Comparison of ENCODE assay signal across 15 cellular contexts in the genomic region with DNA sequence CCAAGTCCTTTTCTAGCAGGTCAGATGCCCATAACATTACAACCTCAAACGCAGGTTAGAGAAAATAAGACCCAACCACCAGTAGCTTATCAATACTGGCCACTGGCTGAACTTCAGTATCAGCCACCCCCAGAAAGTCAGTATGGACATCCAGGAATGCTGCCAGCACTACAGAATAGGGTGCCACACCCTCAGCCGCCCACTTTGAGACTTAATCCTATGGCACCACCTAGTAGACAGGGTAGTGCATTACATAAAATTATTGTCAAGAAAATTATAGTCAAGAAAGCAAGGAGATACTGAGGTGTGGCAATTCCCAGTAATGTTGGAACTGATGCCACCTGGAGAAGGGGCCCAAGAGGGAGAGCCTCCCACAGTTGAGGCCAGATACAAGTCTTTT. TPM values are rescaled to one million over a fixed set of nuclear protein-coding genes. Genes with fewer than 3 reads are reported as not detected.
DNase-seq lines count a peak whose midpoint lies in the region; ATAC-seq and TF ChIP-seq lines count a peak whose summit lies in the region.
"Had no signal": no experiment of that assay in that cellular context is flagged by ENCODE, and none has a peak within 500 bp of the region (broad histone marks: within the 10 kb centered on the region; RNA-seq: fewer than 3 reads in every experiment).

No MANE protein-coding gene starts in this region.

- H2AFZ ChIP-seq in HCT116 (ENCODE audit: low read depth, low read length, poor library complexity, severe bottlenecking): no peak overlapping the region
- H2AFZ ChIP-seq in PC-3 (ENCODE audit: low read length): no peak overlapping the region

- H3F3A ChIP-seq in PC-3 (ENCODE audit: low read length, unreplicated experiment): no peaks in the 10 kb centered on the region

- H3K36me3 ChIP-seq in HCT116 (ENCODE audit: control insufficient read depth in 1 of 2, insufficient read depth in 2 of 2, low read length in 2 of 2): no peaks in the 10 kb centered on the region
- H3K36me3 ChIP-seq in PC-3 (ENCODE audit: low read depth, low read length): no peaks in the 10 kb centered on the region
- H3K36me3 ChIP-seq: tibial artery had no signal

- TF ChIP-seq CTCF in Calu3 (IDR thresholded peaks at IDR 0.05; ENCODE audit: unreplicated experiment): peak; percentile 20
- TF ChIP-seq CTCF in HCT116 (IDR thresholded peaks at IDR 0.05 in 2 of 3, conservative IDR thresholded peaks at IDR 0.05 in 1 of 3; ENCODE audit: borderline replicate concordance in 1 of 3, insufficient read depth in 1 of 3, low read depth in 2 of 3, low read length in 2 of 3): peak; percentile 23 to 59 (median 59); a peak in 4 of 6 replicates
- peak; percentile 59 for TF ChIP-seq CTCF in PC-3 (conservative IDR thresholded peaks at IDR 0.05; ENCODE audit: low read depth, low read length)
- TF ChIP-seq CTCF in foreskin keratinocyte (conservative IDR thresholded peaks at IDR 0.05): peak; percentile 47

- CTCF ChIA-PET in Calu3 (lab: Charles Lee) (no interaction called here), HCT116 (lab: Charles Lee) (no interaction called here), PC-3 (lab: Charles Lee) (no interaction called here)

- no peak overlapping the region for H3K27ac ChIP-seq in HCT116 (ENCODE audit: low read depth, low read length)
- no peak overlapping the region for H3K27ac ChIP-seq in PC-3 (ENCODE audit: low read length)
- H3K27ac ChIP-seq in foreskin keratinocyte: no peak overlapping the region
- H3K27ac ChIP-seq: tibial artery had no signal

- no peaks in the 10 kb centered on the region for H3K27me3 ChIP-seq in HCT116 (ENCODE audit: insufficient read depth, low read length)
- H3K27me3 ChIP-seq in PC-3 (ENCODE audit: low read length): peaks cover 9% of the 10 kb centered on the region
- H3K27me3 ChIP-seq in foreskin keratinocyte: peaks cover 5% of the 10 kb centered on the region
- H3K27me3 ChIP-seq: tibial artery had no signal

- no peaks in the 10 kb centered on the region for H4K20me1 ChIP-seq in HCT116 (ENCODE audit: insufficient read depth)
- no peaks in the 10 kb centered on the region for H4K20me1 ChIP-seq in PC-3 (ENCODE audit: low read length)

- H3K4me2 ChIP-seq in HCT116 (ENCODE audit: low read length) (no peak overlapping the region), PC-3 (ENCODE audit: low read length) (no peak overlapping the region)

- H3K9me2 ChIP-seq in HCT116 (ENCODE audit: insufficient read depth) (no peaks in the 10 kb centered on the region), PC-3 (replicated peaks; ENCODE audit: low read length) (no peaks in the 10 kb centered on the region)

- BruUV-seq in Calu3 (replicated peaks; lab: Mats Ljungman, UMichigan) (no TSS peak), HCT116 (replicated peaks; lab: Mats Ljungman, UMichigan) (no TSS peak), PC-3 (replicated peaks; lab: Mats Ljungman, UMichigan) (no TSS peak)

- H3K27me3 Mint-ChIP-seq in Calu3 (ENCODE audit: unreplicated experiment): no peaks in the 10 kb centered on the region

- DNase-seq in Calu3 (peak; percentile 15), HCT116 (ENCODE audit: low read depth, low spot score) (peak; percentile 40), PC-3 (peak; percentile 54), foreskin keratinocyte (peak in 1 of 2 donors; percentile 16), T-helper 1 cell (no peak)
- DNase-seq in activated CD4-positive, alpha-beta T cell treated with anti-CD3 and anti-CD28 coated beads, Interleukin-2, amount 50 U/mL, for 4 hours: no peak
- DNase-seq in stimulated activated CD4-positive, alpha-beta T cell treated with anti-CD3 and anti-CD28 coated beads, Interleukin-1b, Interleukin-23, amount 100 ng/mL, for 48 hours: no peak
- DNase-seq: activated gamma-delta T cell treated with Interleukin-2 at 50 U/mL for 16 hours, GOT3, tibial artery had no signal

- H3K4me3 Mint-ChIP-seq in Calu3 (ENCODE audit: low read depth, unreplicated experiment): no peak overlapping the region
- H3K4me3 Mint-ChIP-seq: mesothelial cell of epicardium had no signal

- TF ChIP-seq POLR2A in HCT116 (IDR thresholded peaks at IDR 0.05; ENCODE audit: borderline replicate concordance, extremely low read depth, insufficient read depth, insufficient read length): no peak

- ATAC-seq in HCT116 (peak; percentile 91), PC-3 (0 out of 2 replicates have a peak, but pooled peaks have one; percentile 24), foreskin keratinocyte (no peak), HG03521 (IDR thresholded peaks at IDR 0.05; ENCODE audit: unreplicated experiment) (no peak)

- H3K9me3 Mint-ChIP-seq in Calu3 (ENCODE audit: low read depth, unreplicated experiment): no peaks in the 10 kb centered on the region
- H3K9me3 Mint-ChIP-seq: mesothelial cell of epicardium had no signal

- no peak overlapping the region for H3K27ac Mint-ChIP-seq in Calu3 (ENCODE audit: unreplicated experiment)
- H3K27ac Mint-ChIP-seq: mesothelial cell of epicardium had no signal

- RAD21 ChIA-PET in HCT116 (lab: Charles Lee; ENCODE audit: low non-redundant PET in 1 of 2, low total read pairs in 2 of 2, uncharacterized antibody in 2 of 2, unreplicated experiment in 2 of 2): no interaction called here

- H3K9ac ChIP-seq in HCT116 (ENCODE audit: low read length) (no peak overlapping the region), PC-3 (ENCODE audit: low read length) (no peak overlapping the region)

- peak; percentile 81 for TF ChIP-seq RAD21 in HCT116 (IDR thresholded peaks at IDR 0.05; ENCODE audit: low read depth)

- intact Hi-C loops in Calu3 (cut with micrococcal nuclease; ENCODE audit: unreplicated experiment): loop anchor here (1.0 to 10.0 kb wide), 2 partner anchors 113 to 217 kb away; no protein-coding TSS in a partner anchor
- intact Hi-C loops in HCT116 (cut with micrococcal nuclease): loop anchor here (1.0 to 10.0 kb wide), 4 partner anchors 59 to 1443 kb away; no protein-coding TSS in a partner anchor
- intact Hi-C loops in PC-3 (cut with micrococcal nuclease): loop anchor here (5.0 kb wide), 1 partner anchor 220 kb away; no protein-coding TSS in a partner anchor

- no peaks in the 10 kb centered on the region for H3K36me3 Mint-ChIP-seq in Calu3 (ENCODE audit: insufficient read depth, unreplicated experiment)
- H3K36me3 Mint-ChIP-seq: mesothelial cell of epicardium had no signal

- H3K4me1 ChIP-seq in HCT116 (ENCODE audit: control insufficient read depth in 1 of 2, insufficient read depth in 2 of 2, low read length in 2 of 2) (no peaks in the 10 kb centered on the region), PC-3 (ENCODE audit: insufficient read depth, low read length) (no peaks in the 10 kb centered on the region), foreskin keratinocyte (no peaks in the 10 kb centered on the region)
- H3K4me1 ChIP-seq: tibial artery had no signal

- H3K9me3 ChIP-seq in HCT116 (ENCODE audit: control insufficient read depth in 1 of 2, insufficient read depth in 1 of 2, low read depth in 1 of 2, low read length in 2 of 2) (no peaks in the 10 kb centered on the region), PC-3 (ENCODE audit: low read length) (no peaks in the 10 kb centered on the region)
- H3K9me3 ChIP-seq: tibial artery had no signal

- no peaks in the 10 kb centered on the region for H3K4me1 Mint-ChIP-seq in Calu3 (ENCODE audit: low read depth, unreplicated experiment)
- H3K4me1 Mint-ChIP-seq: mesothelial cell of epicardium had no signal

- H3K4me3 ChIP-seq in HCT116 (replicated peaks in 1 of 2; ENCODE audit: low read depth in 1 of 2, low read length in 2 of 2) (no peak overlapping the region), PC-3 (ENCODE audit: low read length) (no peak overlapping the region)
- H3K4me3 ChIP-seq: tibial artery had no signal

- POLR2A ChIA-PET in HCT116 (lab: Charles Lee): no interaction called here
- POLR2A ChIA-PET in PC-3 (lab: Charles Lee; ENCODE audit: unreplicated experiment): no interaction called here

- no peaks in the 10 kb centered on the region for H3K79me2 ChIP-seq in HCT116 (ENCODE audit: insufficient read depth, low read length)
- H3K79me2 ChIP-seq in PC-3 (ENCODE audit: low read length): no peaks in the 10 kb centered on the region

TF ChIP-seq in HCT116, 20 proteins besides CTCF, POLR2A, EP300 and RAD21 (continues in another document):
- TF ChIP-seq YY1 (IDR thresholded peaks at IDR 0.05; ENCODE audit: extremely low read depth, insufficient replicate concordance, low read depth, low read length) (no peak), EZH2phosphoT487 (IDR thresholded peaks at IDR 0.05; ENCODE audit: borderline replicate concordance) (no peak), SIN3A (IDR thresholded peaks at IDR 0.05; ENCODE audit: low read depth) (no peak), EZH2 (IDR thresholded peaks at IDR 0.05) (no peak), CBX3 (IDR thresholded peaks at IDR 0.05; ENCODE audit: low read depth) (no peak), CEBPB (IDR thresholded peaks at IDR 0.05; ENCODE audit: low read depth) (no peak), ELF1 (IDR thresholded peaks at IDR 0.05; ENCODE audit: borderline replicate concordance, low read depth) (no peak), SRF (IDR thresholded peaks at IDR 0.05; ENCODE audit: low read depth) (no peak), SP1 (IDR thresholded peaks at IDR 0.05; ENCODE audit: low read depth) (no peak), FOSL1 (IDR thresholded peaks at IDR 0.05; ENCODE audit: low read depth) (no peak)
- TF ChIP-seq, protein P1, sequence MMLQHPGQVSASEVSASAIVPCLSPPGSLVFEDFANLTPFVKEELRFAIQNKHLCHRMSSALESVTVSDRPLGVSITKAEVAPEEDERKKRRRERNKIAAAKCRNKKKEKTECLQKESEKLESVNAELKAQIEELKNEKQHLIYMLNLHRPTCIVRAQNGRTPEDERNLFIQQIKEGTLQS (IDR thresholded peaks at IDR 0.05): no peak
- TF ChIP-seq, protein P2, sequence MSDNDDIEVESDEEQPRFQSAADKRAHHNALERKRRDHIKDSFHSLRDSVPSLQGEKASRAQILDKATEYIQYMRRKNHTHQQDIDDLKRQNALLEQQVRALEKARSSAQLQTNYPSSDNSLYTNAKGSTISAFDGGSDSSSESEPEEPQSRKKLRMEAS (IDR thresholded peaks at IDR 0.05): no peak

RNA-seq across cellular contexts. Expression of a gene that starts 19.9 kb away (rescaled TPM):
- total RNA-seq in Calu3 (2022) (0.39 and 0.45 TPM in 2 replicates), HCT116 (2021; ENCODE audit: unreplicated experiment) (0.15 TPM), PC-3 (2014; rRNA removed) (not detected in 2 replicates), foreskin keratinocyte (2.2 and 2.4 TPM in 2 replicates)
- polyA plus RNA-seq in HCT116 (2012): not detected in 2 replicates
- 0.73 and 0.78 TPM in 2 replicates for polyA plus RNA-seq in foreskin keratinocyte
- total RNA-seq: G401 had no signal

RNA-seq across cellular contexts. Expression of a gene that starts 34.5 kb away (rescaled TPM):
- total RNA-seq in Calu3 (2022) (not detected in 2 replicates), HCT116 (2021; ENCODE audit: unreplicated experiment) (not detected), PC-3 (2014; rRNA removed) (not detected in 2 replicates), foreskin keratinocyte (not detected in 2 replicates)
- polyA plus RNA-seq in HCT116 (2012): not detected in 2 replicates
- not detected in 2 replicates for polyA plus RNA-seq in foreskin keratinocyte
- total RNA-seq: G401; mesothelial cell of epicardium; T-helper 2 cell treated with Interferon-gamma antibody and Interleukin-4, amounts not matched to agents 100 ng/mL and 5 ng/mL, for 36 hours had no signal
- polyA plus RNA-seq: esophagus had no signal

RNA-seq across cellular contexts. Expression of a gene that starts 56.3 kb away (rescaled TPM):
- total RNA-seq in Calu3 (2022) (not detected in 2 replicates), HCT116 (2021; ENCODE audit: unreplicated experiment) (not detected), PC-3 (2014; rRNA removed) (not detected in 2 replicates), foreskin keratinocyte (not detected in 2 replicates)
- not detected in 2 replicates for polyA plus RNA-seq in HCT116 (2012)
- polyA plus RNA-seq in foreskin keratinocyte: not detected in 2 replicates
- total RNA-seq: G401; mesothelial cell of epicardium; T-helper 2 cell treated with Interferon-gamma antibody and Interleukin-4, amounts not matched to agents 100 ng/mL and 5 ng/mL, for 36 hours had no signal
- polyA plus RNA-seq: esophagus had no signal

Comparison
In these comparisons a context has a peak if more than half of its experiments do, and no peak if none do; other contexts are left out.
1. DNase-seq: peak in Calu3 (single experiment), HCT116 (single experiment) and PC-3 (single experiment); none in activated CD4-positive, alpha-beta T cell treated with anti-CD3 and anti-CD28 coated beads, Interleukin-2, amount 50 U/mL, for 4 hours (0 of 2), stimulated activated CD4-positive, alpha-beta T cell treated with anti-CD3 and anti-CD28 coated beads, Interleukin-1b, Interleukin-23, amount 100 ng/mL, for 48 hours (single experiment) and T-helper 1 cell (0 of 5).
2. ATAC-seq: peak in HCT116 (single experiment) and PC-3 (single experiment); none in foreskin keratinocyte (single experiment) and HG03521 (single experiment).
3. Peak in every context shown above with its lines, with median percentiles within 50 percentile points of each other: CTCF ChIP-seq.